Comparison of ENCODE assay signal across 7 cellular contexts in the genomic region with DNA sequence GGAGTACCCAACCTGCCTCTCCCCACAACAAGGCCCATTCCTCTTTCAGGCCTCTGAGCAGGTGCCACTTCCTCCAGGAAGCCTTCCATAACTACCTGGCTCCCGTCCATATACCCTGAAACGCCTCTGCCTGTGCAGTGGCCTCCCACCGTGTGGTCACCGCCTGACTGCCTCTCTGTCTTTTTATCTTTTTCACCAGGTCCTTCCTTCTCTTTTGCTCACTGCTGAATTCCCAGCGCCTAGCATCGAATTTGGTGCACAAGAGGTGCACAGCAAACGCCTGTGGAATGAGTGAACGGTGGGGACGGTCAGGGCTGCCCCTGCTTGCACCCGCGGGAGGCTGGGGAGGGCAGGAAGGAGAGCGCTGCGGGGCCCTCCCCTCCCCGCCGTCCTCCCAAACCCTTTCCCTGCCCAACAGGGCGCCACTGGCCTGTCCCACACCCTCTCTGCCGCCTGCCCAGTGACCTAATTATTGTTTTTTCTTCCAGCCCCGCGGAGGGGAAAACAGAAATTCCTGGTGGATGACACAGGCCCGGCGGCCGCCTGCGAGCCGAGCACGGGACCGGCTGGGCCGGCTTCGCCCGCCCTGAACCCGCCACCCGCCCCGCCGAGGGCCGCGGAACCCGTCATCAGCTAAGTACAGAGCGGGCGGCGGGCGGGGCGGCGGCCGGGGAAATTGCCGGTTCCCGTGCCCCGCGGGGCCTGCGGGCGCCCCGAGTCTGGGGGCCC.
DNase-seq lines count a peak whose midpoint lies in the region; ATAC-seq and TF ChIP-seq lines count a peak whose summit lies in the region.

No MANE protein-coding gene starts in this region.

- in situ Hi-C loops in G401 (cut with HindIII; ENCODE audit: low sequenced_read_pairs): no loop called here

- DNase-seq in G401 (ENCODE audit: low spot score) (peak; percentile 74), MCF 10A (ENCODE audit: unreplicated experiment) (peak; percentile 75), NCI-H2029 treated with DMSO at 0.1 percent for 48 hours (lab: John Stamatoyannopoulos, UW) (no peak)

- peak overlapping the region; percentile 68 for H3K27ac Mint-ChIP-seq in MCF 10A (ENCODE audit: low read depth, unreplicated experiment)

- H4K20me1 ChIP-seq in OCI-LY3 (ENCODE audit: insufficient read depth, low read length): no peaks in the 10 kb centered on the region

- peaks cover 11% of the 10 kb centered on the region for H3K4me1 Mint-ChIP-seq in MCF 10A (ENCODE audit: insufficient read depth, unreplicated experiment)

- peak overlapping the region; percentile 81 for H2AFZ ChIP-seq in OCI-LY3 (ENCODE audit: low read depth, low read length)

- peak overlapping the region; percentile 80 for H3K4me3 ChIP-seq in OCI-LY3 (ENCODE audit: low read length)
- H3K4me3 ChIP-seq in iPS-11a (ENCODE audit: low read depth, low read length): peak overlapping the region; percentile 24
- peak overlapping the region; percentile 60 for H3K4me3 ChIP-seq in rectal smooth muscle tissue (ENCODE audit: low read length)

- H3K36me3 Mint-ChIP-seq in MCF 10A (ENCODE audit: insufficient read depth, unreplicated experiment): no peaks in the 10 kb centered on the region

- no peaks in the 10 kb centered on the region for H3K36me3 ChIP-seq in OCI-LY3 (replicated peaks; ENCODE audit: low read depth, low read length)
- no peaks in the 10 kb centered on the region for H3K36me3 ChIP-seq in rectal smooth muscle tissue (ENCODE audit: control insufficient read depth, insufficient read depth, low read length)

- TF ChIP-seq CTCF in OCI-LY3 (IDR thresholded peaks at IDR 0.05; ENCODE audit: low read depth, low read length) (no peak), MCF 10A (IDR thresholded peaks at IDR 0.05; ENCODE audit: unreplicated experiment) (no peak)

- H3K9me3 Mint-ChIP-seq in MCF 10A (ENCODE audit: unreplicated experiment): no peaks in the 10 kb centered on the region

- peak overlapping the region; percentile 94 for H3K4me2 ChIP-seq in OCI-LY3 (ENCODE audit: low read length)

- no peak for ATAC-seq in GM21737 (IDR thresholded peaks at IDR 0.05; ENCODE audit: unreplicated experiment)

- intact Hi-C loops in MCF 10A (cut with micrococcal nuclease): loop anchor here (2.0 to 5.0 kb wide), 2 partner anchors 21 to 40 kb away; no protein-coding TSS in a partner anchor

- peaks cover 36% of the 10 kb centered on the region for H3K27me3 ChIP-seq in OCI-LY3 (ENCODE audit: low read depth, low read length)
- no peaks in the 10 kb centered on the region for H3K27me3 ChIP-seq in rectal smooth muscle tissue (ENCODE audit: control insufficient read depth, insufficient read depth, low read length)

- no peaks in the 10 kb centered on the region for H3K9me3 ChIP-seq in OCI-LY3 (ENCODE audit: insufficient read depth, low read length)

- POLR2A ChIA-PET in MCF 10A (lab: Yijun Ruan, JAX): interaction anchor here (1.1 to 1.5 kb wide), 2 partner anchors 51 to 139 kb away, joined by 3 to 5 read pairs; a partner anchor contains a TSS

- H3K4me3 Mint-ChIP-seq in MCF 10A (ENCODE audit: unreplicated experiment): peak overlapping the region; percentile 64

- no TSS peak for BruUV-seq in MCF 10A (replicated peaks; lab: Mats Ljungman, UMichigan)

- H3K9ac ChIP-seq in OCI-LY3 (ENCODE audit: low read length) (peak overlapping the region; percentile 46; the same call in 1 of the 2 replicates), rectal smooth muscle tissue (ENCODE audit: low read length) (peak overlapping the region; percentile 45)

- no peaks in the 10 kb centered on the region for H3K27me3 Mint-ChIP-seq in MCF 10A (ENCODE audit: insufficient read depth, unreplicated experiment)

- H3K4me1 ChIP-seq in OCI-LY3 (ENCODE audit: low read length) (peaks cover 5% of the 10 kb centered on the region; the same call in 1 of the 2 replicates), rectal smooth muscle tissue (ENCODE audit: control insufficient read depth, insufficient read depth, low read length) (peaks cover 4% of the 10 kb centered on the region)

- CTCF ChIA-PET in MCF 10A (lab: Yijun Ruan, JAX): no interaction called here

- no peaks in the 10 kb centered on the region for H3K79me2 ChIP-seq in OCI-LY3 (ENCODE audit: low read length)

- no peak overlapping the region for H3K27ac ChIP-seq in OCI-LY3 (ENCODE audit: low read length)
- H3K27ac ChIP-seq in rectal smooth muscle tissue (ENCODE audit: low read depth, low read length): peak overlapping the region; percentile 93

Comparison
In these comparisons a context has a peak if more than half of its experiments do, and no peak if none do; other contexts are left out.
1. H3K4me3 ChIP-seq: peak in every context shown above with its lines; median percentile 80 in OCI-LY3; 60 in rectal smooth muscle tissue; 24 in iPS-11a.